ENCODE assay signal across 8 cellular contexts in genomic region chr12:4274960-4275868, GRCh38. TPM values are rescaled to one million over a fixed set of nuclear protein-coding genes. Genes with fewer than 3 reads are reported as not detected.
DNase-seq lines count a peak whose midpoint lies in the region; ATAC-seq and TF ChIP-seq lines count a peak whose summit lies in the region.

No MANE protein-coding gene starts in this region.

- H3K4me3 Mint-ChIP-seq in activated CD4-positive, alpha-beta memory T cell treated with anti-CD3 and anti-CD28 coated beads, Interleukin-2, amount 10 ng/mL, durations not matched to agents 7 days and 5 days: peak overlapping the region; percentile 97

- peaks cover 14 to 84% (median 72%) of the 10 kb centered on the region in 9 donors for H3K4me1 ChIP-seq in heart right ventricle

- DNase-seq in activated CD4-positive, alpha-beta memory T cell treated with anti-CD3 and anti-CD28 coated beads, Interleukin-2, amount 10 ng/mL, durations not matched to agents 7 days and 5 days: no peak
- DNase-seq in heart right ventricle (peak in 1 of 2 donors; percentile 33), skeletal muscle cell (ENCODE audit: low read depth) (no peak), NCI-H1105 treated with DMSO at 0.1 percent for 48 hours (lab: John Stamatoyannopoulos, UW) (no peak), NOMO-1 (lab: John Stamatoyannopoulos, UW; ENCODE audit: unreplicated experiment in 2 of 2) (no peak), A172 (ENCODE audit: low spot score) (no peak)

- 5 to 6% methylated on average over 46 of the region's 46 CpGs for WGBS in heart right ventricle, 2 donors

- CTCF ChIA-PET in activated CD4-positive, alpha-beta memory T cell treated with anti-CD3 and anti-CD28 coated beads, Interleukin-2, amount 10 ng/mL, durations not matched to agents 7 days and 5 days (lab: Charles Lee): interaction anchor here (0.5 to 13.5 kb wide), 17 partner anchors 7 to 405 kb away, joined by 3 to 190 read pairs (median 11); no protein-coding TSS in a partner anchor

- TF ChIP-seq POLR2A in GM18951 (IDR thresholded peaks at IDR 0.05; ENCODE audit: extremely low read depth, insufficient read depth, insufficient read length): peak; percentile 31

- no peaks in the 10 kb centered on the region for H3K9me3 ChIP-seq in heart right ventricle

- ATAC-seq in heart right ventricle (no peak), GM19397 (IDR thresholded peaks at IDR 0.05; ENCODE audit: unreplicated experiment) (no peak)

- TF ChIP-seq CTCF in heart right ventricle (IDR thresholded peaks at IDR 0.05): no peak

- H3K4me3 ChIP-seq in heart right ventricle (peak overlapping the region; percentile 61 to 95 (median 86)), skeletal muscle cell (ENCODE audit: low read depth, low read length) (peak overlapping the region; percentile 100)

- peaks cover 66% of the 10 kb centered on the region for H3K36me3 Mint-ChIP-seq in activated CD4-positive, alpha-beta memory T cell treated with anti-CD3 and anti-CD28 coated beads, Interleukin-2, amount 10 ng/mL, durations not matched to agents 7 days and 5 days (ENCODE audit: low read depth)

- peaks cover 0 to 39% (median 8%) of the 10 kb centered on the region in 9 donors for H3K36me3 ChIP-seq in heart right ventricle

- peak overlapping the region; percentile 100 for H3K27ac Mint-ChIP-seq in activated CD4-positive, alpha-beta memory T cell treated with anti-CD3 and anti-CD28 coated beads, Interleukin-2, amount 10 ng/mL, durations not matched to agents 7 days and 5 days

- intact Hi-C loops in heart right ventricle (cut with DNase I): loop anchor here (2.0 to 10.0 kb wide), 10 partner anchors 130 to 393 kb away; no protein-coding TSS in a partner anchor

- peak overlapping the region; percentile 81 to 98 (median 96) for H3K27ac ChIP-seq in heart right ventricle

- H3K27me3 Mint-ChIP-seq in activated CD4-positive, alpha-beta memory T cell treated with anti-CD3 and anti-CD28 coated beads, Interleukin-2, amount 10 ng/mL, durations not matched to agents 7 days and 5 days: no peaks in the 10 kb centered on the region

- peaks cover 0 to 59% (median 3%) of the 10 kb centered on the region in 7 donors for H3K27me3 ChIP-seq in heart right ventricle

- POLR2A ChIA-PET in activated CD4-positive, alpha-beta memory T cell treated with anti-CD3 and anti-CD28 coated beads, Interleukin-2, amount 10 ng/mL, durations not matched to agents 7 days and 5 days (lab: Charles Lee): interaction anchor here (0.6 to 22.7 kb wide), 23 partner anchors 7 to 390 kb away, joined by 3 to 422 read pairs (median 13); no protein-coding TSS in a partner anchor

- in situ Hi-C loops in GM18951 (cut with MboI; ENCODE audit: low sequenced_read_pairs, unreplicated experiment): loop anchor here (5.0 to 10.0 kb wide), 2 partner anchors 130 to 168 kb away; no protein-coding TSS in a partner anchor

- H3K9me3 Mint-ChIP-seq in activated CD4-positive, alpha-beta memory T cell treated with anti-CD3 and anti-CD28 coated beads, Interleukin-2, amount 10 ng/mL, durations not matched to agents 7 days and 5 days: no peaks in the 10 kb centered on the region

- H3K4me1 Mint-ChIP-seq in activated CD4-positive, alpha-beta memory T cell treated with anti-CD3 and anti-CD28 coated beads, Interleukin-2, amount 10 ng/mL, durations not matched to agents 7 days and 5 days: peaks cover 53% of the 10 kb centered on the region

RNA-seq across cellular contexts. Expression of gene CCND2, which starts 1.7 kb away (rescaled TPM):
- total RNA-seq in activated CD4-positive, alpha-beta memory T cell treated with anti-CD3 and anti-CD28 coated beads, Interleukin-2, amount 10 ng/mL, durations not matched to agents 7 days and 5 days: 100 to 1,000 TPM; 389 to 401 TPM
- total RNA-seq in heart right ventricle: 100 to 1,000 TPM; 176 to 515 (median 381) TPM
- 10 to 100 TPM; 27.5 to 28.4 TPM for polyA plus RNA-seq in heart right ventricle
- not detected in 2 replicates for total RNA-seq in A172 (2014; rRNA removed; shearing (Covaris generic))

RNA-seq across cellular contexts. Expression of gene TIGAR, which starts 45.8 kb away (rescaled TPM):
- 10 to 100 TPM; 11.8 to 12.8 TPM for total RNA-seq in activated CD4-positive, alpha-beta memory T cell treated with anti-CD3 and anti-CD28 coated beads, Interleukin-2, amount 10 ng/mL, durations not matched to agents 7 days and 5 days
- total RNA-seq in heart right ventricle: 10 to 100 TPM; 10.9 to 15.5 (median 13.7) TPM
- 1 to 10 TPM; 3.7 to 5.4 TPM for polyA plus RNA-seq in heart right ventricle
- 8.8 and 8.9 TPM in 2 replicates for total RNA-seq in A172 (2014; rRNA removed; shearing (Covaris generic))

Comparison
In these comparisons a context has a peak if more than half of its experiments do, and no peak if none do; other contexts are left out.
1. RNA of gene CCND2, which starts 1.7 kb away (total RNA-seq): 176 to 515 TPM in heart right ventricle and 389 to 401 TPM in activated CD4-positive, alpha-beta memory T cell treated with anti-CD3 and anti-CD28 coated beads, Interleukin-2, amount 10 ng/mL, durations not matched to agents 7 days and 5 days; not detected in A172; every median in the first group is over 100 times any median in the second.